Comparison of ENCODE assay signal across 18 cellular contexts in the genomic region with DNA sequence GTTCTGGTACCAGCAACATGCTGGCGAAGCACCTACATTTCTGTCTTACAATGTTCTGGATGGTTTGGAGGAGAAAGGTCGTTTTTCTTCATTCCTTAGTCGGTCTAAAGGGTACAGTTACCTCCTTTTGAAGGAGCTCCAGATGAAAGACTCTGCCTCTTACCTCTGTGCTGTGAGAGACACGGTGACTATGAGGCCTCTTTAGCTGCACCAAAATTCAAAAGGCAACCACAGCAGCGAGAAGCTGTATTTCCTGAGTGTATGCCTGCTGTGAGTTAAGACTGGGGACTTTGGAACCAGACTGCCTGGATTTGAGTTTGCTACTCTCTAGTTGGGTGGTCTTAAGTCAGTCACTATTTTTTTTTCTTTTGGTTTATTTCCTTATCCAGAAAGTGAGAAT. TPM values are rescaled to one million over a fixed set of nuclear protein-coding genes. Genes with fewer than 3 reads are reported as not detected.
DNase-seq lines count a peak whose midpoint lies in the region; ATAC-seq and TF ChIP-seq lines count a peak whose summit lies in the region.
"Had no signal": no experiment of that assay in that cellular context is flagged by ENCODE, and none has a peak within 500 bp of the region (broad histone marks: within the 10 kb centered on the region; RNA-seq: fewer than 3 reads in every experiment).

No MANE protein-coding gene starts in this region.

- H3K4me1 Mint-ChIP-seq in T-helper 2 cell treated with Interferon-gamma antibody and Interleukin-4, amounts not matched to agents 5 μg/mL and 100 μg/mL, for 36 hours (ENCODE audit: low read depth), result no peaks in the 10 kb centered on the region
- H3K4me1 Mint-ChIP-seq in T-cell (peaks cover 2 to 10% (median 4%) of the 10 kb centered on the region in 3 donors), T-helper 17 cell (peaks cover 5% of the 10 kb centered on the region)
- H3K4me1 Mint-ChIP-seq in activated naive CD8-positive, alpha-beta T cell treated with anti-CD3 and anti-CD28 coated beads, Interleukin-2, amount 50 U/mL, for 24 hours, result no peaks in the 10 kb centered on the region

- H3K9me3 ChIP-seq in A673 (ENCODE audit: low read depth, low read length, poor library complexity, severe bottlenecking), result no peaks in the 10 kb centered on the region
- no peaks in the 10 kb centered on the region for H3K9me3 ChIP-seq in T-helper 17 cell (ENCODE audit: control insufficient read depth, low read length, poor library complexity, severe bottlenecking)

- BruUV-seq in A673 (replicated peaks; lab: Mats Ljungman, UMichigan), result no TSS peak

- no peak for TF ChIP-seq CTCF in A673 (conservative IDR thresholded peaks at IDR 0.05; ENCODE audit: low read depth, low read length)

- peak overlapping the region; percentile 36 for H3K4me3 Mint-ChIP-seq in T-helper 2 cell treated with Interferon-gamma antibody and Interleukin-4, amounts not matched to agents 5 μg/mL and 100 μg/mL, for 36 hours
- peak overlapping the region in 2 of 3 donors; percentile 39 to 58 for H3K4me3 Mint-ChIP-seq in T-cell
- peak overlapping the region; percentile 68 for H3K4me3 Mint-ChIP-seq in activated naive CD8-positive, alpha-beta T cell treated with anti-CD3 and anti-CD28 coated beads, Interleukin-2, amount 50 U/mL, for 24 hours
- H3K4me3 Mint-ChIP-seq in T-helper 17 cell, result no peak overlapping the region

- POLR2A ChIA-PET in A673 (lab: Charles Lee; ENCODE audit: low non-redundant PET) (interaction anchor here (0.7 to 1.1 kb wide), 2 partner anchors 9 to 161 kb away, joined by 3 read pairs; no protein-coding TSS in a partner anchor), T-cell (lab: Charles Lee) (no interaction called here)

- H3K27me3 Mint-ChIP-seq in T-helper 2 cell treated with Interferon-gamma antibody and Interleukin-4, amounts not matched to agents 5 μg/mL and 100 μg/mL, for 36 hours (ENCODE audit: low read depth), result no peaks in the 10 kb centered on the region
- peaks cover 4 to 6% of the 10 kb centered on the region in 2 donors for H3K27me3 Mint-ChIP-seq in T-cell
- H3K27me3 Mint-ChIP-seq in activated naive CD8-positive, alpha-beta T cell treated with anti-CD3 and anti-CD28 coated beads, Interleukin-2, amount 50 U/mL, for 24 hours, result peaks cover 7% of the 10 kb centered on the region
- H3K27me3 Mint-ChIP-seq in T-helper 17 cell, result peaks cover 4% of the 10 kb centered on the region

- H3K36me3 ChIP-seq in A673 (ENCODE audit: insufficient read depth, low read length, poor library complexity, severe bottlenecking), result peaks cover 49% of the 10 kb centered on the region
- H3K36me3 ChIP-seq: BLaER1 treated with 17β-estradiol and CSF1 and Interleukin-3, amounts not matched to agents 10 nM and 100 nM had no signal

- H3K27me3 ChIP-seq in A673 (replicated peaks; ENCODE audit: insufficient read depth, low read depth, low read length, poor library complexity), result no peaks in the 10 kb centered on the region
- H3K27me3 ChIP-seq: BLaER1 treated with 17β-estradiol and CSF1 and Interleukin-3, amounts not matched to agents 10 nM and 100 nM had no signal

- ATAC-seq in T-cell (replicated peaks in 1 of 4), result peak in 2 of 4 experiments; percentile 54 to 55
- ATAC-seq in activated naive CD8-positive, alpha-beta T cell treated with anti-CD3 and anti-CD28 coated beads, Interleukin-2, amount 50 U/mL, for 24 hours, result no peak
- ATAC-seq in HG03354 (IDR thresholded peaks at IDR 0.05; ENCODE audit: poor library complexity, severe bottlenecking, unreplicated experiment), result no peak
- no peak for ATAC-seq in T-helper 17 cell
- ATAC-seq: HCT116, Panc1 had no signal

- CTCF ChIA-PET in A673 (lab: Charles Lee), result interaction anchor here (1.8 kb wide), 1 partner anchor 80 kb away, joined by 5 read pairs; no protein-coding TSS in a partner anchor
- CTCF ChIA-PET in T-cell (lab: Charles Lee), result no interaction called here

- H3K27ac ChIP-seq in A673 (ENCODE audit: low read depth, low read length, poor library complexity, severe bottlenecking), result peak overlapping the region; percentile 84
- H3K27ac ChIP-seq: BLaER1 treated with 17β-estradiol and CSF1 and Interleukin-3, amounts not matched to agents 10 nM and 100 nM had no signal

- DNase-seq in T-helper 2 cell treated with Interferon-gamma antibody and Interleukin-4, amounts not matched to agents 5 μg/mL and 100 μg/mL, for 36 hours (ENCODE audit: low spot score), result no peak
- DNase-seq in T-helper 2 cell (no peak), A673 (ENCODE audit: low spot score) (no peak), T-cell (no peak), T-helper 17 cell (no peak), NCI-H2107 treated with DMSO at 0.1 percent for 48 hours (lab: John Stamatoyannopoulos, UW; ENCODE audit: unreplicated experiment) (no peak)
- DNase-seq in activated naive CD8-positive, alpha-beta T cell treated with anti-CD3 and anti-CD28 coated beads, Interleukin-2, amount 50 U/mL, for 24 hours, result no peak
- DNase-seq: 8988T, Karpas-422, NCI-H1105 treated with DMSO at 0.1 percent for 48 hours, NCI-H187 treated with DMSO at 0.1 percent for 48 hours, NCI-H2171 treated with DMSO at 0.1 percent for 48 hours, NCI-H510A, NCI-H82 had no signal

- no peaks in the 10 kb centered on the region for H3K9me3 Mint-ChIP-seq in T-helper 2 cell treated with Interferon-gamma antibody and Interleukin-4, amounts not matched to agents 5 μg/mL and 100 μg/mL, for 36 hours
- H3K9me3 Mint-ChIP-seq in T-cell, result peaks cover 0 to under 1% (median 0%) of the 10 kb centered on the region in 3 donors
- H3K9me3 Mint-ChIP-seq in activated naive CD8-positive, alpha-beta T cell treated with anti-CD3 and anti-CD28 coated beads, Interleukin-2, amount 50 U/mL, for 24 hours, result no peaks in the 10 kb centered on the region

- peaks cover 23% of the 10 kb centered on the region for H3K4me1 ChIP-seq in A673 (ENCODE audit: insufficient read depth, low read length, poor library complexity, severe bottlenecking)
- H3K4me1 ChIP-seq: BLaER1 treated with 17β-estradiol and CSF1 and Interleukin-3, amounts not matched to agents 10 nM and 100 nM had no signal

- intact Hi-C loops in A673 (cut with micrococcal nuclease; ENCODE audit: unreplicated experiment), result no loop called here

- H3K4me3 ChIP-seq in A673 (ENCODE audit: low read depth, low read length, poor library complexity, severe bottlenecking), result peak overlapping the region; percentile 57
- H3K4me3 ChIP-seq: BLaER1 treated with 17β-estradiol and CSF1 and Interleukin-3, amounts not matched to agents 10 nM and 100 nM had no signal

- H3K36me3 Mint-ChIP-seq in T-helper 2 cell treated with Interferon-gamma antibody and Interleukin-4, amounts not matched to agents 5 μg/mL and 100 μg/mL, for 36 hours (ENCODE audit: low read depth), result no peaks in the 10 kb centered on the region
- no peaks in the 10 kb centered on the region for H3K36me3 Mint-ChIP-seq in T-cell
- no peaks in the 10 kb centered on the region for H3K36me3 Mint-ChIP-seq in activated naive CD8-positive, alpha-beta T cell treated with anti-CD3 and anti-CD28 coated beads, Interleukin-2, amount 50 U/mL, for 24 hours (ENCODE audit: low read depth)
- H3K36me3 Mint-ChIP-seq in T-helper 17 cell (ENCODE audit: low read depth), result no peaks in the 10 kb centered on the region

- H3K27ac Mint-ChIP-seq in T-helper 2 cell treated with Interferon-gamma antibody and Interleukin-4, amounts not matched to agents 5 μg/mL and 100 μg/mL, for 36 hours, result no peak overlapping the region
- H3K27ac Mint-ChIP-seq in T-cell (peak overlapping the region in 1 of 2 donors; percentile 16), T-helper 17 cell (no peak overlapping the region)
- H3K27ac Mint-ChIP-seq in activated naive CD8-positive, alpha-beta T cell treated with anti-CD3 and anti-CD28 coated beads, Interleukin-2, amount 50 U/mL, for 24 hours, result no peak overlapping the region

RNA-seq across cellular contexts. Expression of gene OR10G2, which starts 8.7 kb away (rescaled TPM):
- total RNA-seq in A673 (2021) (0.26 TPM in 1 of 2 replicates, not detected in the other), T-cell (not detected), T-helper 17 cell (not detected)

RNA-seq across cellular contexts. Expression of gene OR4E2, which starts 10.2 kb away (rescaled TPM):
- total RNA-seq in A673 (2021) (10.8 and 11.8 TPM in 2 replicates), T-cell (under 1 TPM in 1 of 5 donors, not detected in 4; 0.26 TPM), T-helper 17 cell (not detected)

RNA-seq across cellular contexts. Expression of gene OR4E1, which starts 30.2 kb away (rescaled TPM):
- not detected in 2 replicates for total RNA-seq in A673 (2021)
- under 1 TPM in 1 of 5 donors, not detected in 4; 0.20 TPM for total RNA-seq in T-cell
- total RNA-seq in T-helper 17 cell, result under 1 TPM in 1 of 2 donors, not detected in 1; 0.07 TPM
